In the genomic region with DNA sequence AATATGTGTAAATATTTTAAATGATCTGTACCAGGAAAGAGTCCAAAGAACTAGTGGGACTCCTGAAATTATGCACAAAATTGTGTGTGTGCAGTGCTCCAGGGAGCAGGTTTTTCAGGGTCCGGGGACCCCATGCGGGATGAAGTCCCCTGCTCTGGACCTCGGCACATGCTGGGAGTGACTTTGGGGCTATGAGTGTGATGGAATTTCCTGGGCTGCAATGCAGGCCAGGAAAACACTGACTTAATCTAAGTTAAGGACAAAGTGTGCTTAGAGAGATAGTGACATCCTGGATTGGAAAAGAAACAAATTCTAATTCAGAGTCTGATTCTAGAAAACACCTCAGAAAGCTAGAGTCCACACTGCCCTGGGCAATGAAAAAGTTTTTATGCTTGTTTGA, we compare ENCODE assay signal across 28 cellular contexts. TPM values are rescaled to one million over a fixed set of nuclear protein-coding genes. Genes with fewer than 3 reads are reported as not detected.
"Had no signal": no experiment of that assay in that cellular context is flagged by ENCODE, and none has a peak within 500 bp of the region (broad histone marks: within the 10 kb centered on the region; RNA-seq: fewer than 3 reads in every experiment).

No MANE protein-coding gene starts in this region.

- ATAC-seq: activated CD8-positive, alpha-beta T cell treated with anti-CD3 and anti-CD28 coated beads, Interleukin-2, amount 10 ng/mL, durations not matched to agents 7 days and 5 days; Panc1; WTC11 had no signal

- H3K27ac ChIP-seq: ascending aorta, KMS-11 had no signal

- H3K27me3 ChIP-seq: ascending aorta had no signal

- H3K4me2 ChIP-seq: KMS-11 had no signal

- H3K9me3 ChIP-seq: ascending aorta had no signal

- H3K4me1 ChIP-seq: ascending aorta had no signal

- H3K36me3 ChIP-seq: ascending aorta had no signal

- H3K4me3 ChIP-seq: ascending aorta had no signal

- DNase-seq: activated CD4-positive, alpha-beta T cell treated with anti-CD3 and anti-CD28 coated beads for 48 hours; activated CD4-positive, alpha-beta T cell treated with anti-CD3 and anti-CD28 coated beads, Interleukin-2, amount 50 U/mL, for 4 hours; activated CD4-positive, CD25-positive, alpha-beta regulatory T cell treated with anti-CD3 and anti-CD28 coated beads, Interleukin-2, amount 50 U/mL, for 72 hours; activated CD8-positive, alpha-beta memory T cell treated with anti-CD3 and anti-CD28 coated beads, Interleukin-2, amount 50 U/mL, for 48 hours; activated CD8-positive, alpha-beta T cell treated with anti-CD3 and anti-CD28 coated beads, Interleukin-2, amount 10 ng/mL, durations not matched to agents 7 days and 5 days; activated naive CD4-positive, alpha-beta T cell treated with anti-CD3 and anti-CD28 coated beads, Interleukin-2, amount 50 U/mL, for 16 hours; activated T-cell treated with anti-CD3 and anti-CD28 coated beads, Interleukin-2, amount 50 U/mL, for 1 hour; amniotic stem cell; NCI-H1092; NCI-H1417 treated with DMSO at 0.1 percent for 48 hours; NCI-H1694; NCI-H2029; NCI-H2107; NCI-H2171 treated with DMSO at 0.1 percent for 48 hours; NCI-H345; NCI-H510A; NCI-H526 treated with DMSO at 0.1 percent for 48 hours; NK-92 treated with Interleukin-12 subunit alpha and Interleukin-12 subunit beta, amount 100 ng/mL, for 24 hours; OCI-M1; RPMI8226; SHP77; T-helper 9 cell had no signal

RNA-seq across cellular contexts. Expression of gene MYH6, which starts 6.2 kb away (rescaled TPM):
- total RNA-seq: activated CD8-positive, alpha-beta T cell treated with anti-CD3 and anti-CD28 coated beads, Interleukin-2, amount 10 ng/mL, durations not matched to agents 7 days and 5 days; ascending aorta; MCF 10A; SK-MEL-5 had no signal

RNA-seq across cellular contexts. Expression of gene MYH7, which starts 21.2 kb away (rescaled TPM):
- total RNA-seq: activated CD8-positive, alpha-beta T cell treated with anti-CD3 and anti-CD28 coated beads, Interleukin-2, amount 10 ng/mL, durations not matched to agents 7 days and 5 days; ascending aorta; MCF 10A; WTC11 had no signal

RNA-seq across cellular contexts. Expression of gene CMTM5, which starts 37.4 kb away (rescaled TPM):
- total RNA-seq: activated CD8-positive, alpha-beta T cell treated with anti-CD3 and anti-CD28 coated beads, Interleukin-2, amount 10 ng/mL, durations not matched to agents 7 days and 5 days; MCF 10A; SK-MEL-5 had no signal

RNA-seq across cellular contexts. Expression of gene IL25, which starts 41.6 kb away (rescaled TPM):
- total RNA-seq: activated CD8-positive, alpha-beta T cell treated with anti-CD3 and anti-CD28 coated beads, Interleukin-2, amount 10 ng/mL, durations not matched to agents 7 days and 5 days; ascending aorta; MCF 10A; SK-MEL-5 had no signal

RNA-seq across cellular contexts. Expression of gene EFS, which starts 49.3 kb away (rescaled TPM):
- total RNA-seq: activated CD8-positive, alpha-beta T cell treated with anti-CD3 and anti-CD28 coated beads, Interleukin-2, amount 10 ng/mL, durations not matched to agents 7 days and 5 days; MCF 10A; SK-MEL-5 had no signal
